ENCODE assay signal across 1 cellular context in genomic region chr2:48323146-48323545, GRCh38.
A peak's percentile ranks its signal among the peaks of the same experiment; 100 is the strongest.
TF ChIP-seq lines count a peak whose summit lies in the region.

No MANE protein-coding gene starts in this region.

TF ChIP-seq in HepG2, 621 proteins besides CTCF, POLR2A, EP300 and RAD21 (continued from another document):
- TF ChIP-seq ZMYM4 (CRISPR knock-in tag; IDR thresholded peaks at IDR 0.05) (peak; percentile 56; the same call in 1 of the 2 replicates), YY1 (IDR thresholded peaks at IDR 0.05; ENCODE audit: insufficient read depth, insufficient replicate concordance, low read depth, low read length) (peak; percentile 11), ZGPAT (CRISPR knock-in tag; IDR thresholded peaks at IDR 0.05) (peak; percentile 30; the same call in 1 of the 2 replicates), NCOR1 (IDR thresholded peaks at IDR 0.05; ENCODE audit: borderline replicate concordance, low read length) (no peak), TEAD3 (CRISPR knock-in tag; optimal IDR thresholded peaks at IDR 0.05; ENCODE audit: borderline replicate concordance) (peak; percentile 8), SYNCRIP (IDR thresholded peaks at IDR 0.05; ENCODE audit: insufficient read depth, low read depth, low read length) (no peak)
TF ChIP-seq in HepG2: peak in this region for 7.
